15 cellular contexts compared by ENCODE assay signal in genomic region chr11:131370901-131371790, GRCh38. TPM values are rescaled to one million over a fixed set of nuclear protein-coding genes. Genes with fewer than 3 reads are reported as not detected.
DNase-seq lines count a peak whose midpoint lies in the region; ATAC-seq and TF ChIP-seq lines count a peak whose summit lies in the region.
"Had no signal": no experiment of that assay in that cellular context is flagged by ENCODE, and none has a peak within 500 bp of the region (broad histone marks: within the 10 kb centered on the region; RNA-seq: fewer than 3 reads in every experiment).

No MANE protein-coding gene starts in this region.

- H3K9me3 ChIP-seq in body of pancreas (no peaks in the 10 kb centered on the region), tibial artery (no peaks in the 10 kb centered on the region)
- H3K9me3 ChIP-seq: esophagus squamous epithelium had no signal

- peaks cover 0 to 18% of the 10 kb centered on the region in 2 donors for H3K27me3 ChIP-seq in body of pancreas
- peaks cover 0 to 39% of the 10 kb centered on the region in 2 donors for H3K27me3 ChIP-seq in tibial artery

- H3K27ac ChIP-seq in body of pancreas (no peak overlapping the region), substantia nigra (ENCODE audit: low read depth, low read length, poor library complexity, severe bottlenecking) (peak overlapping the region; percentile 3), tibial artery (no peak overlapping the region)
- H3K27ac ChIP-seq: cardiac muscle cell, esophagus squamous epithelium had no signal

- TF ChIP-seq CTCF in body of pancreas (IDR thresholded peaks at IDR 0.05): no peak
- no peak for TF ChIP-seq CTCF in tibial artery (IDR thresholded peaks at IDR 0.05)

- H3K4me3 ChIP-seq in body of pancreas (no peak overlapping the region), tibial artery (peak overlapping the region in 1 of 2 donors; percentile 4)
- H3K4me3 ChIP-seq: cardiac muscle cell had no signal

- 5% methylated on average over 26 of the region's 26 CpGs for WGBS in body of pancreas, 2 donors

- H3K36me3 ChIP-seq in body of pancreas (replicated peaks in 1 of 2; ENCODE audit: insufficient read depth in 1 of 2, low read depth in 2 of 2): no peaks in the 10 kb centered on the region
- no peaks in the 10 kb centered on the region for H3K36me3 ChIP-seq in tibial artery
- H3K36me3 ChIP-seq: cardiac muscle cell, esophagus squamous epithelium had no signal

- H3K4me1 ChIP-seq in body of pancreas: peaks cover 22% of the 10 kb centered on the region
- H3K4me1 ChIP-seq in tibial artery: peaks cover 0 to 16% (median 10%) of the 10 kb centered on the region in 4 donors

- peak; percentile 27 for ATAC-seq in body of pancreas
- no peak for ATAC-seq in HG02852 (IDR thresholded peaks at IDR 0.05; ENCODE audit: unreplicated experiment)
- ATAC-seq in HG02571 (IDR thresholded peaks at IDR 0.05; ENCODE audit: unreplicated experiment): no peak

- no peak for TF ChIP-seq POLR2A in body of pancreas (IDR thresholded peaks at IDR 0.05)

- intact Hi-C loops in body of pancreas (cut with DNase I): no loop called here
- intact Hi-C loops in tibial artery (cut with DNase I; ENCODE audit: low total_unique reads): no loop called here

- DNase-seq in NCI-H1105 treated with DMSO at 0.1 percent for 48 hours (lab: John Stamatoyannopoulos, UW) (peak; percentile 59), body of pancreas (no peak), medulla oblongata (ENCODE audit: extremely low spot score) (peak; percentile 58), substantia nigra (lab: John Stamatoyannopoulos, UW) (peak in 6 of 49 donors; percentile 25 to 63 (median 33)), NCI-H2081 (lab: John Stamatoyannopoulos, UW) (no peak), tibial artery (no peak)
- DNase-seq: activated CD4-positive, alpha-beta memory T cell treated with anti-CD3 and anti-CD28 coated beads for 36 hours; activated effector memory CD4-positive, alpha-beta T cell treated with anti-CD3 and anti-CD28 coated beads, Interleukin-2, amount 50 U/mL, for 16 hours; CD4-positive, CD25-positive, alpha-beta regulatory T cell; esophagus squamous epithelium; Karpas-422 had no signal

RNA-seq across cellular contexts. Expression of gene NTM, which starts 0.7 kb away (rescaled TPM):
- 1 to 10 TPM in 1 of 2 donors, under 1 TPM in 1; 0.26 to 3.6 TPM for total RNA-seq in body of pancreas
- total RNA-seq: activated CD4-positive, alpha-beta memory T cell treated with anti-CD3 and anti-CD28 coated beads for 36 hours; CD4-positive, CD25-positive, alpha-beta regulatory T cell; mononuclear cell had no signal

Comparison
In these comparisons a context has a peak if more than half of its experiments do, and no peak if none do; other contexts are left out.
1. DNase-seq: peak in NCI-H1105 treated with DMSO at 0.1 percent for 48 hours (single experiment) and medulla oblongata (single experiment); none in body of pancreas (0 of 4), NCI-H2081 (0 of 2) and tibial artery (0 of 2).